11 cellular contexts compared by ENCODE assay signal in genomic region chr19:48514123-48514458, GRCh38. TPM values are rescaled to one million over a fixed set of nuclear protein-coding genes. Genes with fewer than 3 reads are reported as not detected.
DNase-seq lines count a peak whose midpoint lies in the region; ATAC-seq and TF ChIP-seq lines count a peak whose summit lies in the region.
"Had no signal": no experiment of that assay in that cellular context is flagged by ENCODE, and none has a peak within 500 bp of the region (broad histone marks: within the 10 kb centered on the region; RNA-seq: fewer than 3 reads in every experiment).

No MANE protein-coding gene starts in this region.

- no peaks in the 10 kb centered on the region for H3K27me3 Mint-ChIP-seq in activated naive CD4-positive, alpha-beta T cell treated with anti-CD3 and anti-CD28 coated beads for 36 hours (ENCODE audit: low read depth)

- H3K9me3 ChIP-seq in PC-3 (ENCODE audit: low read length): no peaks in the 10 kb centered on the region

- H3F3A ChIP-seq in PC-3 (ENCODE audit: low read length, unreplicated experiment): no peaks in the 10 kb centered on the region

- H3K36me3 Mint-ChIP-seq in activated naive CD4-positive, alpha-beta T cell treated with anti-CD3 and anti-CD28 coated beads for 36 hours (ENCODE audit: low read depth): no peaks in the 10 kb centered on the region
- H3K36me3 Mint-ChIP-seq in activated naive CD4-positive, alpha-beta T cell treated with anti-CD3 and anti-CD28 coated beads, Interleukin-2, amount 50 U/mL, for 72 hours: no peaks in the 10 kb centered on the region

- BruUV-seq in PC-3 (replicated peaks; lab: Mats Ljungman, UMichigan): no TSS peak

- no peak overlapping the region for H3K9ac ChIP-seq in PC-3 (ENCODE audit: low read length)

- no peaks in the 10 kb centered on the region for H3K36me3 ChIP-seq in PC-3 (ENCODE audit: low read depth, low read length)

- CTCF ChIA-PET in activated naive CD4-positive, alpha-beta T cell treated with anti-CD3 and anti-CD28 coated beads for 36 hours (lab: Charles Lee): interaction anchor here (0.6 to 1.1 kb wide), 3 partner anchors 18 to 275 kb away, joined by 3 to 5 read pairs (median 4); no protein-coding TSS in a partner anchor
- CTCF ChIA-PET in PC-3 (lab: Charles Lee): no interaction called here

- DNase-seq in activated naive CD4-positive, alpha-beta T cell treated with anti-CD3 and anti-CD28 coated beads for 36 hours: no peak
- no peak for DNase-seq in activated naive CD4-positive, alpha-beta T cell treated with anti-CD3 and anti-CD28 coated beads, Interleukin-2, amount 50 U/mL, for 72 hours (ENCODE audit: low spot score in 2 of 2)
- DNase-seq in PC-3 (no peak), substantia nigra (lab: John Stamatoyannopoulos, UW) (peak in 2 of 49 donors; percentile 45 to 73), DMS79 treated with DMSO at 0.1 percent for 48 hours (lab: John Stamatoyannopoulos, UW) (no peak), OCI-M1 (lab: John Stamatoyannopoulos, UW) (no peak)

- intact Hi-C loops in activated naive CD4-positive, alpha-beta T cell treated with anti-CD3 and anti-CD28 coated beads for 36 hours (cut with micrococcal nuclease): loop anchor here (1.0 kb wide), 1 partner anchor 21 kb away; no protein-coding TSS in a partner anchor
- intact Hi-C loops in PC-3 (cut with micrococcal nuclease): no loop called here

- H3K4me3 ChIP-seq in PC-3 (ENCODE audit: low read length) (peak overlapping the region; percentile 81), iPS-11a (ENCODE audit: low read depth, low read length) (peak overlapping the region; percentile 59)

- no peaks in the 10 kb centered on the region for H3K9me2 ChIP-seq in PC-3 (replicated peaks; ENCODE audit: low read length)

- H3K4me1 ChIP-seq in PC-3 (ENCODE audit: insufficient read depth, low read length): no peaks in the 10 kb centered on the region; the same call in 1 of the 2 replicates

- TF ChIP-seq CTCF in PC-3 (conservative IDR thresholded peaks at IDR 0.05; ENCODE audit: low read depth, low read length): no peak

- no peaks in the 10 kb centered on the region for H3K79me2 ChIP-seq in PC-3 (ENCODE audit: low read length)

- H3K9me3 Mint-ChIP-seq in activated naive CD4-positive, alpha-beta T cell treated with anti-CD3 and anti-CD28 coated beads for 36 hours: no peaks in the 10 kb centered on the region
- H3K9me3 Mint-ChIP-seq in activated naive CD4-positive, alpha-beta T cell treated with anti-CD3 and anti-CD28 coated beads, Interleukin-2, amount 50 U/mL, for 72 hours: no peaks in the 10 kb centered on the region

- H3K4me1 Mint-ChIP-seq in activated naive CD4-positive, alpha-beta T cell treated with anti-CD3 and anti-CD28 coated beads for 36 hours (ENCODE audit: low read depth): peaks cover 16% of the 10 kb centered on the region

- peak overlapping the region; percentile 96 for H2AFZ ChIP-seq in PC-3 (ENCODE audit: low read length)

- H3K4me3 Mint-ChIP-seq in activated naive CD4-positive, alpha-beta T cell treated with anti-CD3 and anti-CD28 coated beads for 36 hours: no peak overlapping the region

- H3K27ac ChIP-seq in PC-3 (ENCODE audit: low read length): no peak overlapping the region
- peak overlapping the region; percentile 88 for H3K27ac ChIP-seq in substantia nigra (ENCODE audit: low read depth, low read length, poor library complexity, severe bottlenecking)

- H4K20me1 ChIP-seq in PC-3 (ENCODE audit: low read length): no peaks in the 10 kb centered on the region

- no peak for ATAC-seq in activated naive CD4-positive, alpha-beta T cell treated with anti-CD3 and anti-CD28 coated beads, Interleukin-2, amount 50 U/mL, for 72 hours
- ATAC-seq in PC-3: no peak
- no peak for ATAC-seq in GM21515 (IDR thresholded peaks at IDR 0.05; ENCODE audit: unreplicated experiment)

- POLR2A ChIA-PET in PC-3 (lab: Charles Lee; ENCODE audit: unreplicated experiment): interaction anchor here (0.6 kb wide), 1 partner anchor 12 kb away, joined by 5 read pairs; no protein-coding TSS in a partner anchor

- H3K27ac Mint-ChIP-seq in activated naive CD4-positive, alpha-beta T cell treated with anti-CD3 and anti-CD28 coated beads for 36 hours: peak overlapping the region; percentile 31
- peak overlapping the region in 1 of 2 donors; percentile 66 for H3K27ac Mint-ChIP-seq in activated naive CD4-positive, alpha-beta T cell treated with anti-CD3 and anti-CD28 coated beads, Interleukin-2, amount 50 U/mL, for 72 hours

- H3K4me2 ChIP-seq in PC-3 (ENCODE audit: low read length): peak overlapping the region; percentile 98

- H3K27me3 ChIP-seq in PC-3 (ENCODE audit: low read length): no peaks in the 10 kb centered on the region

RNA-seq across cellular contexts. Expression of gene LMTK3, which starts 2.5 kb away (rescaled TPM):
- total RNA-seq in activated naive CD4-positive, alpha-beta T cell treated with anti-CD3 and anti-CD28 coated beads for 36 hours: 1 to 10 TPM; 2.3 to 2.6 TPM
- total RNA-seq in activated naive CD4-positive, alpha-beta T cell treated with anti-CD3 and anti-CD28 coated beads, Interleukin-2, amount 50 U/mL, for 72 hours: 1 to 10 TPM; 2.9 to 9.5 TPM
- 4.8 and 8.3 TPM in 2 replicates for total RNA-seq in PC-3 (2014; rRNA removed)
- total RNA-seq: lung microvascular endothelial cell had no signal

RNA-seq across cellular contexts. Expression of gene SULT2B1, which starts 37.9 kb away (rescaled TPM):
- total RNA-seq in activated naive CD4-positive, alpha-beta T cell treated with anti-CD3 and anti-CD28 coated beads for 36 hours: not detected
- not detected for total RNA-seq in activated naive CD4-positive, alpha-beta T cell treated with anti-CD3 and anti-CD28 coated beads, Interleukin-2, amount 50 U/mL, for 72 hours
- total RNA-seq in PC-3 (2014; rRNA removed): 4.8 and 6.7 TPM in 2 replicates
- total RNA-seq: epithelial cell of proximal tubule, lung microvascular endothelial cell, M059J had no signal

RNA-seq across cellular contexts. Expression of gene CYTH2, which starts 44.9 kb away (rescaled TPM):
- total RNA-seq in activated naive CD4-positive, alpha-beta T cell treated with anti-CD3 and anti-CD28 coated beads for 36 hours: 10 to 100 TPM; 36.7 to 38.0 TPM
- 10 to 100 TPM; 32.4 to 64.1 TPM for total RNA-seq in activated naive CD4-positive, alpha-beta T cell treated with anti-CD3 and anti-CD28 coated beads, Interleukin-2, amount 50 U/mL, for 72 hours
- 50.5 and 58.6 TPM in 2 replicates for total RNA-seq in PC-3 (2014; rRNA removed)

RNA-seq across cellular contexts. Expression of gene KCNJ14, which starts 58.7 kb away (rescaled TPM):
- total RNA-seq in activated naive CD4-positive, alpha-beta T cell treated with anti-CD3 and anti-CD28 coated beads for 36 hours: 1 to 10 TPM; 1.7 to 1.8 TPM
- 1 to 10 TPM; 2.1 to 2.3 TPM for total RNA-seq in activated naive CD4-positive, alpha-beta T cell treated with anti-CD3 and anti-CD28 coated beads, Interleukin-2, amount 50 U/mL, for 72 hours
- total RNA-seq in PC-3 (2014; rRNA removed): 1.4 and 2.2 TPM in 2 replicates
